In genomic region chr20:23047738-23048214, GRCh38 we compare ENCODE assay signal across 10 cellular contexts. TPM values are rescaled to one million over a fixed set of nuclear protein-coding genes. Genes with fewer than 3 reads are reported as not detected.
DNase-seq lines count a peak whose midpoint lies in the region; ATAC-seq, FAIRE-seq and TF ChIP-seq lines count a peak whose summit lies in the region.
"Had no signal": no experiment of that assay in that cellular context is flagged by ENCODE, and none has a peak within 500 bp of the region (broad histone marks: within the 10 kb centered on the region; RNA-seq: fewer than 3 reads in every experiment).

No MANE protein-coding gene starts in this region.

- H3K27me3 ChIP-seq in H9 (ENCODE audit: insufficient read depth, low read length) (peaks cover 26% of the 10 kb centered on the region; the same call in 1 of the 2 replicates), adipocyte (replicated peaks; ENCODE audit: control insufficient read depth, insufficient read depth, low read length) (peaks cover 6% of the 10 kb centered on the region), right cardiac atrium (ENCODE audit: control insufficient read depth, insufficient read depth) (no peaks in the 10 kb centered on the region), gastrocnemius medialis (no peaks in the 10 kb centered on the region)

- no peak overlapping the region for H4K91ac ChIP-seq in H9 (ENCODE audit: insufficient read length, low read depth, low read length)

- H3K79me1 ChIP-seq in H9 (ENCODE audit: insufficient read depth, low read depth, low read length, poor library complexity, severe bottlenecking), result no peaks in the 10 kb centered on the region

- TF ChIP-seq POLR2A in gastrocnemius medialis (IDR thresholded peaks at IDR 0.05) (no peak), GM12892 (IDR thresholded peaks at IDR 0.05; ENCODE audit: low read depth, low read length) (no peak), GM18505 (IDR thresholded peaks at IDR 0.05; ENCODE audit: borderline replicate concordance, extremely low read depth, insufficient read depth, insufficient read length) (no peak)

- no peak for FAIRE-seq in GM12892 (lab: Jason Lieb, UNC)

- H2BK15ac ChIP-seq in H9 (ENCODE audit: low read depth, low read length), result no peak overlapping the region

- no peak overlapping the region for H3K4ac ChIP-seq in H9 (ENCODE audit: low read depth, low read length)

- intact Hi-C loops in right cardiac atrium (cut with DNase I) (loop anchor here in 1 of 4 donors (5.0 to 10.0 kb wide), 3 partner anchors 200 to 353 kb away; no protein-coding TSS in a partner anchor), gastrocnemius medialis (cut with DNase I; ENCODE audit: low total_unique reads) (loop anchor here (5.0 to 10.0 kb wide), 2 partner anchors 115 to 353 kb away; no protein-coding TSS in a partner anchor)

- H2BK120ac ChIP-seq in H9 (ENCODE audit: low read depth, low read length, poor library complexity, severe bottlenecking), result no peak overlapping the region

- H3K9ac ChIP-seq in H9 (ENCODE audit: extremely low read depth, insufficient read length, low read length) (no peak overlapping the region), adipocyte (ENCODE audit: low read length) (peak overlapping the region; percentile 29)

- H3K4me2 ChIP-seq in H9 (ENCODE audit: insufficient read depth, insufficient read length, low read length), result peak overlapping the region; percentile 66

- H3K36me3 ChIP-seq in adipocyte (ENCODE audit: control insufficient read depth, insufficient read depth, low read length, severe bottlenecking) (no peaks in the 10 kb centered on the region), gastrocnemius medialis (no peaks in the 10 kb centered on the region)
- H3K36me3 ChIP-seq: prostate gland had no signal

- TF ChIP-seq CTCF in H9 (conservative IDR thresholded peaks at IDR 0.05), result peak; percentile 12; the same call in 1 of the 3 replicates
- TF ChIP-seq CTCF in gastrocnemius medialis (IDR thresholded peaks at IDR 0.05 in 4 of 5, conservative IDR thresholded peaks at IDR 0.05 in 1 of 5), result no peak

- no peak overlapping the region for H2BK5ac ChIP-seq in H9 (ENCODE audit: insufficient read length, low read length)

- H3K9me3 ChIP-seq in H9 (ENCODE audit: control insufficient read depth, low read depth, low read length), result no peaks in the 10 kb centered on the region
- H3K9me3 ChIP-seq in adipocyte (ENCODE audit: control insufficient read depth, low read length), result no peaks in the 10 kb centered on the region
- no peaks in the 10 kb centered on the region for H3K9me3 ChIP-seq in right cardiac atrium (ENCODE audit: control insufficient read depth, low read length)
- no peaks in the 10 kb centered on the region for H3K9me3 ChIP-seq in gastrocnemius medialis
- H3K9me3 ChIP-seq: prostate gland had no signal

- no peak overlapping the region for H3T11ph ChIP-seq in H9 (ENCODE audit: low read length)

- no peaks in the 10 kb centered on the region for H4K20me1 ChIP-seq in H9 (ENCODE audit: control insufficient read depth, insufficient read depth, insufficient read length)

- no peak overlapping the region for H3K14ac ChIP-seq in H9 (ENCODE audit: insufficient read depth, low read length)

- H3K23ac ChIP-seq in H9 (ENCODE audit: insufficient read length, low read depth, low read length), result no peak overlapping the region

- no peak overlapping the region for H3K18ac ChIP-seq in H9 (ENCODE audit: insufficient read length, low read depth, low read length)

- H3K23me2 ChIP-seq in H9 (ENCODE audit: insufficient read length, low read depth, low read length, poor library complexity, severe bottlenecking), result peaks cover 24% of the 10 kb centered on the region

- H3K27ac ChIP-seq in H9 (ENCODE audit: insufficient read length, low read depth, low read length), result no peak overlapping the region
- peak overlapping the region; percentile 1 for H3K27ac ChIP-seq in right cardiac atrium (ENCODE audit: low read length)
- H3K27ac ChIP-seq in gastrocnemius medialis, result peak overlapping the region; percentile 93 to 95 (median 94)

- no peak overlapping the region for H2AFZ ChIP-seq in H9 (ENCODE audit: low read length)

- no peak overlapping the region for H3K27ac Mint-ChIP-seq in H9

- no peak overlapping the region for H3K4me3 Mint-ChIP-seq in H9

- peaks cover 2 to 4% of the 10 kb centered on the region in 2 experiments; a peak in 2 of 5 replicates for H3K9me3 Mint-ChIP-seq in H9

- H2BK12ac ChIP-seq in H9 (ENCODE audit: insufficient read length, low read depth, low read length), result no peak overlapping the region

- no peak overlapping the region for H4K8ac ChIP-seq in H9 (replicated peaks; ENCODE audit: insufficient read length, low read depth, low read length)

- peaks cover 0 to 3% (median 1%) of the 10 kb centered on the region in 3 experiments; a peak in 2 of 7 replicates for H3K36me3 Mint-ChIP-seq in H9 (ENCODE audit: insufficient read depth in 1 of 3, low read depth in 3 of 3)

- H2AK5ac ChIP-seq in H9 (ENCODE audit: insufficient read length, low read length), result no peak overlapping the region

- no peak overlapping the region for H4K5ac ChIP-seq in H9 (ENCODE audit: insufficient read length, low read depth, low read length)

- H3K4me1 Mint-ChIP-seq in H9, result peaks cover 30 to 42% of the 10 kb centered on the region in 2 experiments

- DNase-seq in H9, result peak; percentile 74
- no peak for DNase-seq in adipocyte (ENCODE audit: low read depth)
- peak; percentile 33 to 76 (median 75) for DNase-seq in right cardiac atrium
- peak; percentile 22 to 53 for DNase-seq in gastrocnemius medialis
- DNase-seq in GM12892 (ENCODE audit: insufficient read length), result no peak
- DNase-seq in LoVo (ENCODE audit: low spot score), result no peak
- DNase-seq: NCI-H187 had no signal

- H3K4me3 ChIP-seq in adipocyte (ENCODE audit: low read length) (peak overlapping the region; percentile 80), right cardiac atrium (ENCODE audit: low read length) (peak overlapping the region; percentile 39), gastrocnemius medialis (peak overlapping the region; percentile 63 to 84 (median 72))

- in situ Hi-C loops in gastrocnemius medialis (cut with MboI; ENCODE audit: low sequenced_read_pairs in 4 of 4), result loop anchor here (10.0 to 25.0 kb wide), 4 partner anchors 290 to 360 kb away; no protein-coding TSS in a partner anchor

- peaks cover 8% of the 10 kb centered on the region; the same call in 1 of the 2 replicates for H3K4me1 ChIP-seq in H9 (ENCODE audit: insufficient read depth, low read length)
- H3K4me1 ChIP-seq in adipocyte (ENCODE audit: control insufficient read depth, insufficient read depth, low read length), result peaks cover 52% of the 10 kb centered on the region
- H3K4me1 ChIP-seq in right cardiac atrium (ENCODE audit: control insufficient read depth, insufficient read depth, low read length), result peaks cover 2% of the 10 kb centered on the region
- peaks cover 30 to 43% of the 10 kb centered on the region in 2 donors for H3K4me1 ChIP-seq in gastrocnemius medialis
- H3K4me1 ChIP-seq: prostate gland had no signal

- H3K27me3 Mint-ChIP-seq in H9 (ENCODE audit: low read depth), result peaks cover 100% of the 10 kb centered on the region

- no peak for ATAC-seq in right cardiac atrium
- no peak for ATAC-seq in gastrocnemius medialis
- no peak for ATAC-seq in HG03095 (IDR thresholded peaks at IDR 0.05; ENCODE audit: unreplicated experiment)
- no peak for ATAC-seq in GM18505 (IDR thresholded peaks at IDR 0.05; ENCODE audit: unreplicated experiment)

- no CpG with 5 or more reads among the region's 47 CpGs for WGBS in H9 (ENCODE audit: extremely low coverage, insufficient read length, low lambda C conversion rate)
- 12% methylated on average over 47 of the region's 47 CpGs for WGBS in right cardiac atrium

- H2BK20ac ChIP-seq in H9 (ENCODE audit: low read depth, low read length, poor library complexity, severe bottlenecking), result no peak overlapping the region

- H3K56ac ChIP-seq in H9 (ENCODE audit: insufficient read length, low read depth, low read length), result no peak overlapping the region

- H3K79me2 ChIP-seq in H9 (ENCODE audit: insufficient read depth, low read length), result no peaks in the 10 kb centered on the region

RNA-seq across cellular contexts. Expression of gene THBD, which starts 1.7 kb away (rescaled TPM):
- total RNA-seq in H9 (2021) (0.15 and 0.28 TPM in 2 replicates), right cardiac atrium (10 to 100 TPM; 15.4 to 48.1 (median 18.5) TPM), gastrocnemius medialis (10 to 100 TPM in 3 of 4 donors, 1 to 10 TPM in 1; 9.0 to 25.7 (median 17.5) TPM)
- 17.5 TPM for polyA plus RNA-seq in right cardiac atrium
- polyA plus RNA-seq in GM12892 (2012; ENCODE audit: missing spikeins), result not detected

RNA-seq across cellular contexts. Expression of gene SSTR4, which starts 12.7 kb away (rescaled TPM):
- not detected in 2 replicates for total RNA-seq in H9 (2021)
- total RNA-seq in right cardiac atrium, result not detected
- not detected for polyA plus RNA-seq in right cardiac atrium
- not detected for total RNA-seq in gastrocnemius medialis
- polyA plus RNA-seq in GM12892 (2012; ENCODE audit: missing spikeins), result not detected
- total RNA-seq: prostate gland had no signal

RNA-seq across cellular contexts. Expression of gene CD93, which starts 38.3 kb away (rescaled TPM):
- total RNA-seq in H9 (2021) (not detected in 2 replicates), right cardiac atrium (10 to 100 TPM; 25.6 to 51.6 (median 41.7) TPM), gastrocnemius medialis (10 to 100 TPM; 17.3 to 22.2 (median 21.1) TPM)
- polyA plus RNA-seq in right cardiac atrium, result 14.1 TPM
- polyA plus RNA-seq in GM12892 (2012; ENCODE audit: missing spikeins), result 1.1 TPM

Comparison
In these comparisons a context has a peak if more than half of its experiments do, and no peak if none do; other contexts are left out.
1. DNase-seq: peak in H9 (single experiment), right cardiac atrium (3 of 3) and gastrocnemius medialis (2 of 2); none in adipocyte (single experiment), GM12892 (single experiment) and LoVo (single experiment).
2. RNA of gene CD93, which starts 38.3 kb away (total RNA-seq): 25.6 to 51.6 TPM in right cardiac atrium and 17.3 to 22.2 TPM in gastrocnemius medialis; not detected in H9; every median in the first group is over 10 times any median in the second.
3. Peak in every context shown above with its lines, with median percentiles within 50 percentile points of each other: H3K4me3 ChIP-seq.